8 cellular contexts compared by ENCODE assay signal in genomic region chrX:11757397-11757728, GRCh38. TPM values are rescaled to one million over a fixed set of nuclear protein-coding genes. Genes with fewer than 3 reads are reported as not detected.
A peak's percentile ranks its signal among the peaks of the same experiment; 100 is the strongest.
DNase-seq lines count a peak whose midpoint lies in the region; ATAC-seq and TF ChIP-seq lines count a peak whose summit lies in the region.

No MANE protein-coding gene starts in this region.

- intact Hi-C loops in activated T-helper 2 cell treated with anti-CD3 and anti-CD28 coated beads, Interferon-gamma antibody, Interleukin-2, Interleukin-4, amounts not matched to agents 10 μg/mL and 5 μg/mL and 100 μg/mL, durations not matched to agents 14 hours and 24 hours and 36 hours (cut with micrococcal nuclease), result loop anchor here (10.0 kb wide), 1 partner anchor 643 kb away; the partner anchor contains the start of gene HCCS
- intact Hi-C loops in thyroid gland (cut with DNase I), result no loop called here

- H3K36me3 Mint-ChIP-seq in activated T-cell treated with anti-CD3 and anti-CD28 coated beads, Interleukin-2, amount 50 U/mL, for 4 hours (ENCODE audit: insufficient read depth), result peaks cover 11% of the 10 kb centered on the region
- peaks cover 14% of the 10 kb centered on the region for H3K36me3 Mint-ChIP-seq in activated T-helper 2 cell treated with anti-CD3 and anti-CD28 coated beads, Interferon-gamma antibody, Interleukin-2, Interleukin-4, amounts not matched to agents 10 μg/mL and 5 μg/mL and 100 μg/mL, durations not matched to agents 14 hours and 24 hours and 36 hours (ENCODE audit: low read depth)

- H3K9me3 Mint-ChIP-seq in activated T-cell treated with anti-CD3 and anti-CD28 coated beads, Interleukin-2, amount 50 U/mL, for 4 hours, result no peaks in the 10 kb centered on the region
- H3K9me3 Mint-ChIP-seq in activated T-helper 2 cell treated with anti-CD3 and anti-CD28 coated beads, Interferon-gamma antibody, Interleukin-2, Interleukin-4, amounts not matched to agents 10 μg/mL and 5 μg/mL and 100 μg/mL, durations not matched to agents 14 hours and 24 hours and 36 hours, result no peaks in the 10 kb centered on the region

- H3K27me3 ChIP-seq in layer of hippocampus (ENCODE audit: control insufficient read depth, insufficient read depth, low read length) (no peaks in the 10 kb centered on the region), thyroid gland (no peaks in the 10 kb centered on the region)

- peaks cover 0 to 7% of the 10 kb centered on the region in 2 donors for H3K36me3 ChIP-seq in thyroid gland

- no peak for DNase-seq in activated T-cell treated with anti-CD3 and anti-CD28 coated beads, Interleukin-2, amount 50 U/mL, for 4 hours
- DNase-seq in activated T-cell treated with anti-CD3 and anti-CD28 coated beads for 4 hours, result no peak
- DNase-seq in activated T-helper 2 cell treated with anti-CD3 and anti-CD28 coated beads, Interferon-gamma antibody, Interleukin-2, Interleukin-4, amounts not matched to agents 10 μg/mL and 5 μg/mL and 100 μg/mL, durations not matched to agents 14 hours and 24 hours and 36 hours (ENCODE audit: low spot score), result no peak
- no peak for DNase-seq in thyroid gland
- DNase-seq in NCI-H1436 treated with DMSO at 0.1 percent for 48 hours (lab: John Stamatoyannopoulos, UW), result no peak

- no peaks in the 10 kb centered on the region for H3K9me3 ChIP-seq in thyroid gland

- no peak overlapping the region for H3K27ac Mint-ChIP-seq in activated T-helper 2 cell treated with anti-CD3 and anti-CD28 coated beads, Interferon-gamma antibody, Interleukin-2, Interleukin-4, amounts not matched to agents 10 μg/mL and 5 μg/mL and 100 μg/mL, durations not matched to agents 14 hours and 24 hours and 36 hours

- no peaks in the 10 kb centered on the region for H3K27me3 Mint-ChIP-seq in activated T-cell treated with anti-CD3 and anti-CD28 coated beads, Interleukin-2, amount 50 U/mL, for 4 hours (ENCODE audit: low read depth)
- H3K27me3 Mint-ChIP-seq in activated T-helper 2 cell treated with anti-CD3 and anti-CD28 coated beads, Interferon-gamma antibody, Interleukin-2, Interleukin-4, amounts not matched to agents 10 μg/mL and 5 μg/mL and 100 μg/mL, durations not matched to agents 14 hours and 24 hours and 36 hours (ENCODE audit: low read depth), result peaks cover 25% of the 10 kb centered on the region

- peak overlapping the region; percentile 9 to 34 (median 22) for H3K4me3 ChIP-seq in thyroid gland (replicated peaks in 1 of 3)

- no peak for TF ChIP-seq CTCF in thyroid gland (IDR thresholded peaks at IDR 0.05)

- peaks cover 23% of the 10 kb centered on the region for H3K4me1 Mint-ChIP-seq in activated T-cell treated with anti-CD3 and anti-CD28 coated beads, Interleukin-2, amount 50 U/mL, for 4 hours (ENCODE audit: low read depth)
- peaks cover 17% of the 10 kb centered on the region for H3K4me1 Mint-ChIP-seq in activated T-helper 2 cell treated with anti-CD3 and anti-CD28 coated beads, Interferon-gamma antibody, Interleukin-2, Interleukin-4, amounts not matched to agents 10 μg/mL and 5 μg/mL and 100 μg/mL, durations not matched to agents 14 hours and 24 hours and 36 hours (ENCODE audit: low read depth)

- H3K4me1 ChIP-seq in thyroid gland, result no peaks in the 10 kb centered on the region

- H3K27ac ChIP-seq in layer of hippocampus (ENCODE audit: low read depth, low read length) (peak overlapping the region; percentile 76), thyroid gland (peak overlapping the region; percentile 68 to 77 (median 77))

- H3K4me3 Mint-ChIP-seq in activated T-cell treated with anti-CD3 and anti-CD28 coated beads, Interleukin-2, amount 50 U/mL, for 4 hours, result peak overlapping the region; percentile 66
- peak overlapping the region; percentile 37 for H3K4me3 Mint-ChIP-seq in activated T-helper 2 cell treated with anti-CD3 and anti-CD28 coated beads, Interferon-gamma antibody, Interleukin-2, Interleukin-4, amounts not matched to agents 10 μg/mL and 5 μg/mL and 100 μg/mL, durations not matched to agents 14 hours and 24 hours and 36 hours (ENCODE audit: low read depth)

- 4 to 5% methylated on average over 5 to 7 of the region's 15 CpGs for WGBS in thyroid gland, 2 donors

- ATAC-seq in activated T-cell treated with anti-CD3 and anti-CD28 coated beads, Interleukin-2, amount 50 U/mL, for 4 hours, result no peak
- ATAC-seq in GM19467 (IDR thresholded peaks at IDR 0.05; ENCODE audit: unreplicated experiment) (no peak), GM19452 (IDR thresholded peaks at IDR 0.05; ENCODE audit: unreplicated experiment) (no peak)

- no peak for TF ChIP-seq POLR2A in thyroid gland (IDR thresholded peaks at IDR 0.05)

RNA-seq across cellular contexts. Expression of gene MSL3, which starts 0.7 kb away (rescaled TPM):
- total RNA-seq in activated T-cell treated with anti-CD3 and anti-CD28 coated beads, Interleukin-2, amount 50 U/mL, for 4 hours, result 10 to 100 TPM; 37.5 to 41.2 (median 38.3) TPM
- 32.5 and 37.6 TPM in 2 replicates for total RNA-seq in activated T-helper 2 cell treated with anti-CD3 and anti-CD28 coated beads, Interferon-gamma antibody, Interleukin-2, Interleukin-4, amounts not matched to agents 10 μg/mL and 5 μg/mL and 100 μg/mL, durations not matched to agents 14 hours and 24 hours and 36 hours
- total RNA-seq in thyroid gland, result 10 to 100 TPM; 18.4 to 21.8 (median 21.6) TPM
